Comparison of ENCODE assay signal across 4 cellular contexts in the genomic region with DNA sequence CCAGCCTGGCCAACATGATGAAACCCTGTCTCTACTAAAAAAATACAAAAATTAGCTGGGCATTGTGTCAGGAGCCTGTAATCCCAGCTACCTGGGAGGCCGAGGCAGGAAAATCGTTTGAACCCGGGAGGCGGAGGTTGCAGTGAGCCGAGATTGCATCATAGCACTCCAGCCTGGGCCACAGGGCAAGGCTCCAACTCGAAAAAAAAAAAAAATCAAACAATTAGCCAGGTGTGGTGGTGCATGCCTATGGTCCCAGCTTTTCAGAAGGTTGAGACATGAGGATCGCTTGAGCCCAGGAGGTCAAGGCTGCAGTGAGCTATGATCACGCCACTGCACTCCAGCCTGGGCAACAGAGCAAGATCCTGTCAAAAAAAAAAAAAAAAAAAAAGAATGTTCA.
A peak's percentile ranks its signal among the peaks of the same experiment; 100 is the strongest.
TF ChIP-seq lines count a peak whose summit lies in the region.
"Not testable (repeated sequence)": the region's sequence is repeated elsewhere in the genome, so short reads cannot be mapped to it uniquely, and the experiment has no call there.

No MANE protein-coding gene starts in this region.

TF ChIP-seq in HEK293, 187 proteins besides CTCF, POLR2A, EP300 and RAD21:
- TF ChIP-seq, protein P1, sequence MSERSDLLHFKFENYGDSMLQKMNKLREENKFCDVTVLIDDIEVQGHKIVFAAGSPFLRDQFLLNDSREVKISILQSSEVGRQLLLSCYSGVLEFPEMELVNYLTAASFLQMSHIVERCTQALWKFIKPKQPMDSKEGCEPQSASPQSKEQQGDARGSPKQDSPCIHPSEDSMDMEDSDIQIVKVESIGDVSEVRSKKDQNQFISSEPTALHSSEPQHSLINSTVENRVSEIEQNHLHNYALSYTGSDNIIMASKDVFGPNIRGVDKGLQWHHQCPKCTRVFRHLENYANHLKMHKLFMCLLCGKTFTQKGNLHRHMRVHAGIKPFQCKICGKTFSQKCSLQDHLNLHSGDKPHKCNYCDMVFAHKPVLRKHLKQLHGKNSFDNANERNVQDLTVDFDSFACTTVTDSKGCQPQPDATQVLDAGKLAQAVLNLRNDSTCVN (tag by site-specific recombination; optimal IDR thresholded peaks at IDR 0.05): peak; percentile 12
- TF ChIP-seq KLF8 (tag by site-specific recombination; IDR thresholded peaks at IDR 0.05) (0 out of 2 replicates have a peak, but pooled peaks have one; percentile 21), GLIS1 (tag by site-specific recombination; IDR thresholded peaks at IDR 0.05) (peak; percentile 95)

TF ChIP-seq in WTC11, 78 proteins besides CTCF, POLR2A, EP300 and RAD21:
- peak; percentile 89 for TF ChIP-seq GABPB1 (CRISPR knock-in tag; IDR thresholded peaks at IDR 0.05)

TF ChIP-seq in H1, 55 proteins besides CTCF, POLR2A, EP300 and RAD21:
- TF ChIP-seq CEBPB (IDR thresholded peaks at IDR 0.05; ENCODE audit: low read depth, low read length): 0 out of 2 replicates have a peak, but pooled peaks have one; percentile 22

TF ChIP-seq in HepG2, 621 proteins besides CTCF, POLR2A, EP300 and RAD21 (continues in another document):
- TF ChIP-seq, protein P2, sequence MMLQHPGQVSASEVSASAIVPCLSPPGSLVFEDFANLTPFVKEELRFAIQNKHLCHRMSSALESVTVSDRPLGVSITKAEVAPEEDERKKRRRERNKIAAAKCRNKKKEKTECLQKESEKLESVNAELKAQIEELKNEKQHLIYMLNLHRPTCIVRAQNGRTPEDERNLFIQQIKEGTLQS (CRISPR knock-in tag; IDR thresholded peaks at IDR 0.05): peak; percentile 83
- TF ChIP-seq ISL2 (CRISPR knock-in tag; IDR thresholded peaks at IDR 0.05): 0 out of 2 replicates have a peak, but pooled peaks have one; percentile 42
- peak; percentile 34; the same call in 1 of the 2 replicates for TF ChIP-seq GATAD2A (CRISPR knock-in tag; IDR thresholded peaks at IDR 0.05)
- TF ChIP-seq ZBTB3 (CRISPR knock-in tag; IDR thresholded peaks at IDR 0.05; ENCODE audit: borderline replicate concordance, low read depth): peak; percentile 99
- peak; percentile 37; the same call in 1 of the 2 replicates for TF ChIP-seq ZMYM2 (CRISPR knock-in tag; IDR thresholded peaks at IDR 0.05)
- peak; percentile 35; the same call in 1 of the 2 replicates for TF ChIP-seq PITX1 (CRISPR knock-in tag; IDR thresholded peaks at IDR 0.05)
- TF ChIP-seq CEBPG (CRISPR knock-in tag; IDR thresholded peaks at IDR 0.05): peak; percentile 94
- TF ChIP-seq ZEB1 (IDR thresholded peaks at IDR 0.05; ENCODE audit: insufficient replicate concordance, low read depth): peak; percentile 46
- TF ChIP-seq, protein P3, sequence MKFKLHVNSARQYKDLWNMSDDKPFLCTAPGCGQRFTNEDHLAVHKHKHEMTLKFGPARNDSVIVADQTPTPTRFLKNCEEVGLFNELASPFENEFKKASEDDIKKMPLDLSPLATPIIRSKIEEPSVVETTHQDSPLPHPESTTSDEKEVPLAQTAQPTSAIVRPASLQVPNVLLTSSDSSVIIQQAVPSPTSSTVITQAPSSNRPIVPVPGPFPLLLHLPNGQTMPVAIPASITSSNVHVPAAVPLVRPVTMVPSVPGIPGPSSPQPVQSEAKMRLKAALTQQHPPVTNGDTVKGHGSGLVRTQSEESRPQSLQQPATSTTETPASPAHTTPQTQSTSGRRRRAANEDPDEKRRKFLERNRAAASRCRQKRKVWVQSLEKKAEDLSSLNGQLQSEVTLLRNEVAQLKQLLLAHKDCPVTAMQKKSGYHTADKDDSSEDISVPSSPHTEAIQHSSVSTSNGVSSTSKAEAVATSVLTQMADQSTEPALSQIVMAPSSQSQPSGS (CRISPR knock-in tag; IDR thresholded peaks at IDR 0.05): 0 out of 2 replicates have a peak, but pooled peaks have one; percentile 17
- 0 out of 2 replicates have a peak, but pooled peaks have one; percentile 31 for TF ChIP-seq MYC (CRISPR knock-in tag; IDR thresholded peaks at IDR 0.05; ENCODE audit: borderline replicate concordance)
- TF ChIP-seq, protein P4, sequence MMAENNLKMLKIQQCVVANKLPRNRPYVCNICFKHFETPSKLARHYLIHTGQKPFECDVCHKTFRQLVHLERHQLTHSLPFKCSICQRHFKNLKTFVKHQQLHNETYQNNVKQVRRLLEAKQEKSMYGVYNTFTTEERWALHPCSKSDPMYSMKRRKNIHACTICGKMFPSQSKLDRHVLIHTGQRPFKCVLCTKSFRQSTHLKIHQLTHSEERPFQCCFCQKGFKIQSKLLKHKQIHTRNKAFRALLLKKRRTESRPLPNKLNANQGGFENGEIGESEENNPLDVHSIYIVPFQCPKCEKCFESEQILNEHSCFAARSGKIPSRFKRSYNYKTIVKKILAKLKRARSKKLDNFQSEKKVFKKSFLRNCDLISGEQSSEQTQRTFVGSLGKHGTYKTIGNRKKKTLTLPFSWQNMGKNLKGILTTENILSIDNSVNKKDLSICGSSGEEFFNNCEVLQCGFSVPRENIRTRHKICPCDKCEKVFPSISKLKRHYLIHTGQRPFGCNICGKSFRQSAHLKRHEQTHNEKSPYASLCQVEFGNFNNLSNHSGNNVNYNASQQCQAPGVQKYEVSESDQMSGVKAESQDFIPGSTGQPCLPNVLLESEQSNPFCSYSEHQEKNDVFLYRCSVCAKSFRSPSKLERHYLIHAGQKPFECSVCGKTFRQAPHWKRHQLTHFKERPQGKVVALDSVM (CRISPR knock-in tag; IDR thresholded peaks at IDR 0.05): peak; percentile 90
- TF ChIP-seq BORCS8-MEF2B (CRISPR knock-in tag; IDR thresholded peaks at IDR 0.05): 0 out of 2 replicates have a peak, but pooled peaks have one; percentile 12
- TF ChIP-seq ZNF460 (CRISPR knock-in tag; IDR thresholded peaks at IDR 0.05; ENCODE audit: borderline replicate concordance): peak; percentile 57; the same call in 1 of the 2 replicates
- TF ChIP-seq, protein P5, sequence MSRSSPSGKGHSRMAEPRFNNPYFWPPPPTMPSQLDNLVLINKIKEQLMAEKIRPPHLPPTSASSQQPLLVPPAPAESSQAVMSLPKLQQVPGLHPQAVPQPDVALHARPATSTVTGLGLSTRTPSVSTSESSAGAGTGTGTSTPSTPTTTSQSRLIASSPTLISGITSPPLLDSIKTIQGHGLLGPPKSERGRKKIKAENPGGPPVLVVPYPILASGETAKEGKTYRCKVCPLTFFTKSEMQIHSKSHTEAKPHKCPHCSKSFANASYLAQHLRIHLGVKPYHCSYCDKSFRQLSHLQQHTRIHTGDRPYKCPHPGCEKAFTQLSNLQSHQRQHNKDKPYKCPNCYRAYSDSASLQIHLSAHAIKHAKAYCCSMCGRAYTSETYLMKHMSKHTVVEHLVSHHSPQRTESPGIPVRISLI (CRISPR knock-in tag; IDR thresholded peaks at IDR 0.05; ENCODE audit: borderline replicate concordance): peak; percentile 99
- TF ChIP-seq PHF21A (CRISPR knock-in tag; IDR thresholded peaks at IDR 0.05): peak; percentile 69; the same call in 1 of the 2 replicates
- 0 out of 2 replicates have a peak, but pooled peaks have one; percentile 52 for TF ChIP-seq ADNP (CRISPR knock-in tag; IDR thresholded peaks at IDR 0.05)
- peak; percentile 49; the same call in 1 of the 2 replicates for TF ChIP-seq HDAC1 (CRISPR knock-in tag; IDR thresholded peaks at IDR 0.05)
- TF ChIP-seq ZNF3 (CRISPR knock-in tag; IDR thresholded peaks at IDR 0.05): peak; percentile 31; the same call in 1 of the 2 replicates
- 0 out of 2 replicates have a peak, but pooled peaks have one; percentile 6 for TF ChIP-seq ZNF563 (CRISPR knock-in tag; IDR thresholded peaks at IDR 0.05)
- TF ChIP-seq RXRB (CRISPR knock-in tag; IDR thresholded peaks at IDR 0.05; ENCODE audit: borderline replicate concordance): peak; percentile 32; the same call in 1 of the 2 replicates
- TF ChIP-seq, protein P6, sequence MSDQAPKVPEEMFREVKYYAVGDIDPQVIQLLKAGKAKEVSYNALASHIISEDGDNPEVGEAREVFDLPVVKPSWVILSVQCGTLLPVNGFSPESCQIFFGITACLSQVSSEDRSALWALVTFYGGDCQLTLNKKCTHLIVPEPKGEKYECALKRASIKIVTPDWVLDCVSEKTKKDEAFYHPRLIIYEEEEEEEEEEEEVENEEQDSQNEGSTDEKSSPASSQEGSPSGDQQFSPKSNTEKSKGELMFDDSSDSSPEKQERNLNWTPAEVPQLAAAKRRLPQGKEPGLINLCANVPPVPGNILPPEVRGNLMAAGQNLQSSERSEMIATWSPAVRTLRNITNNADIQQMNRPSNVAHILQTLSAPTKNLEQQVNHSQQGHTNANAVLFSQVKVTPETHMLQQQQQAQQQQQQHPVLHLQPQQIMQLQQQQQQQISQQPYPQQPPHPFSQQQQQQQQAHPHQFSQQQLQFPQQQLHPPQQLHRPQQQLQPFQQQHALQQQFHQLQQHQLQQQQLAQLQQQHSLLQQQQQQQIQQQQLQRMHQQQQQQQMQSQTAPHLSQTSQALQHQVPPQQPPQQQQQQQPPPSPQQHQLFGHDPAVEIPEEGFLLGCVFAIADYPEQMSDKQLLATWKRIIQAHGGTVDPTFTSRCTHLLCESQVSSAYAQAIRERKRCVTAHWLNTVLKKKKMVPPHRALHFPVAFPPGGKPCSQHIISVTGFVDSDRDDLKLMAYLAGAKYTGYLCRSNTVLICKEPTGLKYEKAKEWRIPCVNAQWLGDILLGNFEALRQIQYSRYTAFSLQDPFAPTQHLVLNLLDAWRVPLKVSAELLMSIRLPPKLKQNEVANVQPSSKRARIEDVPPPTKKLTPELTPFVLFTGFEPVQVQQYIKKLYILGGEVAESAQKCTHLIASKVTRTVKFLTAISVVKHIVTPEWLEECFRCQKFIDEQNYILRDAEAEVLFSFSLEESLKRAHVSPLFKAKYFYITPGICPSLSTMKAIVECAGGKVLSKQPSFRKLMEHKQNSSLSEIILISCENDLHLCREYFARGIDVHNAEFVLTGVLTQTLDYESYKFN (CRISPR knock-in tag; conservative IDR thresholded peaks at IDR 0.05): peak; percentile 51; the same call in 1 of the 2 replicates
- TF ChIP-seq LCORL, SOX13, SOX6 (IDR thresholded peaks at IDR 0.05): not testable (repeated sequence)
- peak; percentile 76; the same call in 1 of the 2 replicates for TF ChIP-seq LCORL (CRISPR knock-in tag; IDR thresholded peaks at IDR 0.05)
- TF ChIP-seq HOXA3 (CRISPR knock-in tag; IDR thresholded peaks at IDR 0.05): peak; percentile 27; the same call in 1 of the 2 replicates
- peak; percentile 44; the same call in 1 of the 2 replicates for TF ChIP-seq SOX5 (CRISPR knock-in tag; IDR thresholded peaks at IDR 0.05; ENCODE audit: borderline replicate concordance)
- peak; percentile 52 for TF ChIP-seq HNF4A (CRISPR knock-in tag; IDR thresholded peaks at IDR 0.05)
- peak; percentile 99 for TF ChIP-seq ZNF121 (CRISPR knock-in tag; IDR thresholded peaks at IDR 0.05)
- peak; percentile 78 for TF ChIP-seq ATF7 (IDR thresholded peaks at IDR 0.05)
- TF ChIP-seq ATF7 (CRISPR knock-in tag; IDR thresholded peaks at IDR 0.05): 0 out of 2 replicates have a peak, but pooled peaks have one; percentile 47
- TF ChIP-seq SOX13 (CRISPR knock-in tag; conservative IDR thresholded peaks at IDR 0.05 in 1 of 2, IDR thresholded peaks at IDR 0.05 in 1 of 2): peak in 1 of 2 experiments; percentile 55; a peak in 2 of 4 replicates
- TF ChIP-seq ZNF350 (CRISPR knock-in tag; IDR thresholded peaks at IDR 0.05; ENCODE audit: borderline replicate concordance, low read depth): peak; percentile 32; the same call in 1 of the 2 replicates
- TF ChIP-seq ZNF556 (CRISPR knock-in tag; IDR thresholded peaks at IDR 0.05; ENCODE audit: borderline replicate concordance): peak; percentile 41; the same call in 1 of the 2 replicates
- TF ChIP-seq, protein P7, sequence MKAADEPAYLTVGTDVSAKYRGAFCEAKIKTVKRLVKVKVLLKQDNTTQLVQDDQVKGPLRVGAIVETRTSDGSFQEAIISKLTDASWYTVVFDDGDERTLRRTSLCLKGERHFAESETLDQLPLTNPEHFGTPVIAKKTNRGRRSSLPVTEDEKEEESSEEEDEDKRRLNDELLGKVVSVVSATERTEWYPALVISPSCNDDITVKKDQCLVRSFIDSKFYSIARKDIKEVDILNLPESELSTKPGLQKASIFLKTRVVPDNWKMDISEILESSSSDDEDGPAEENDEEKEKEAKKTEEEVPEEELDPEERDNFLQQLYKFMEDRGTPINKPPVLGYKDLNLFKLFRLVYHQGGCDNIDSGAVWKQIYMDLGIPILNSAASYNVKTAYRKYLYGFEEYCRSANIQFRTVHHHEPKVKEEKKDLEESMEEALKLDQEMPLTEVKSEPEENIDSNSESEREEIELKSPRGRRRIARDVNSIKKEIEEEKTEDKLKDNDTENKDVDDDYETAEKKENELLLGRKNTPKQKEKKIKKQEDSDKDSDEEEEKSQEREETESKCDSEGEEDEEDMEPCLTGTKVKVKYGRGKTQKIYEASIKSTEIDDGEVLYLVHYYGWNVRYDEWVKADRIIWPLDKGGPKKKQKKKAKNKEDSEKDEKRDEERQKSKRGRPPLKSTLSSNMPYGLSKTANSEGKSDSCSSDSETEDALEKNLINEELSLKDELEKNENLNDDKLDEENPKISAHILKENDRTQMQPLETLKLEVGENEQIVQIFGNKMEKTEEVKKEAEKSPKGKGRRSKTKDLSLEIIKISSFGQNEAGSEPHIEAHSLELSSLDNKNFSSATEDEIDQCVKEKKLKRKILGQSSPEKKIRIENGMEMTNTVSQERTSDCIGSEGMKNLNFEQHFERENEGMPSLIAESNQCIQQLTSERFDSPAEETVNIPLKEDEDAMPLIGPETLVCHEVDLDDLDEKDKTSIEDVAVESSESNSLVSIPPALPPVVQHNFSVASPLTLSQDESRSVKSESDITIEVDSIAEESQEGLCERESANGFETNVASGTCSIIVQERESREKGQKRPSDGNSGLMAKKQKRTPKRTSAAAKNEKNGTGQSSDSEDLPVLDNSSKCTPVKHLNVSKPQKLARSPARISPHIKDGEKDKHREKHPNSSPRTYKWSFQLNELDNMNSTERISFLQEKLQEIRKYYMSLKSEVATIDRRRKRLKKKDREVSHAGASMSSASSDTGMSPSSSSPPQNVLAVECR (CRISPR knock-in tag; IDR thresholded peaks at IDR 0.05; ENCODE audit: borderline replicate concordance): peak; percentile 40; the same call in 1 of the 2 replicates
- peak; percentile 82 for TF ChIP-seq SOX6 (CRISPR knock-in tag; IDR thresholded peaks at IDR 0.05)
- TF ChIP-seq ARNTL (CRISPR knock-in tag; IDR thresholded peaks at IDR 0.05): peak; percentile 32; the same call in 1 of the 2 replicates
- TF ChIP-seq, protein P8, sequence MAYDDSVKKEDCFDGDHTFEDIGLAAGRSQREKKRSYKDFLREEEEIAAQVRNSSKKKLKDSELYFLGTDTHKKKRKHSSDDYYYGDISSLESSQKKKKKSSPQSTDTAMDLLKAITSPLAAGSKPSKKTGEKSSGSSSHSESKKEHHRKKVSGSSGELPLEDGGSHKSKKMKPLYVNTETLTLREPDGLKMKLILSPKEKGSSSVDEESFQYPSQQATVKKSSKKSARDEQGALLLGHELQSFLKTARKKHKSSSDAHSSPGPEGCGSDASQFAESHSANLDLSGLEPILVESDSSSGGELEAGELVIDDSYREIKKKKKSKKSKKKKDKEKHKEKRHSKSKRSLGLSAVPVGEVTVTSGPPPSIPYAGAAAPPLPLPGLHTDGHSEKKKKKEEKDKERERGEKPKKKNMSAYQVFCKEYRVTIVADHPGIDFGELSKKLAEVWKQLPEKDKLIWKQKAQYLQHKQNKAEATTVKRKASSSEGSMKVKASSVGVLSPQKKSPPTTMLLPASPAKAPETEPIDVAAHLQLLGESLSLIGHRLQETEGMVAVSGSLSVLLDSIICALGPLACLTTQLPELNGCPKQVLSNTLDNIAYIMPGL (CRISPR knock-in tag; IDR thresholded peaks at IDR 0.05; ENCODE audit: borderline replicate concordance in 1 of 2, low read depth in 1 of 2): 0 out of 4 replicates have a peak, but pooled peaks of 1 of the 2 experiments have one; percentile 27
- TF ChIP-seq NR2F6 (IDR thresholded peaks at IDR 0.05): peak; percentile 52; the same call in 1 of the 2 replicates
- TF ChIP-seq NR2F6 (CRISPR knock-in tag; IDR thresholded peaks at IDR 0.05): peak; percentile 69
- 0 out of 2 replicates have a peak, but pooled peaks have one; percentile 17 for TF ChIP-seq SAP130 (CRISPR knock-in tag; IDR thresholded peaks at IDR 0.05; ENCODE audit: low read depth)
- TF ChIP-seq ZMYM4 (CRISPR knock-in tag; IDR thresholded peaks at IDR 0.05): peak; percentile 35; the same call in 1 of the 2 replicates
- TF ChIP-seq HDAC2 (CRISPR knock-in tag; IDR thresholded peaks at IDR 0.05): 0 out of 2 replicates have a peak, but pooled peaks have one; percentile 14
- peak; percentile 89 for TF ChIP-seq ZMYM3 (CRISPR knock-in tag; IDR thresholded peaks at IDR 0.05)
